In the genomic region with DNA sequence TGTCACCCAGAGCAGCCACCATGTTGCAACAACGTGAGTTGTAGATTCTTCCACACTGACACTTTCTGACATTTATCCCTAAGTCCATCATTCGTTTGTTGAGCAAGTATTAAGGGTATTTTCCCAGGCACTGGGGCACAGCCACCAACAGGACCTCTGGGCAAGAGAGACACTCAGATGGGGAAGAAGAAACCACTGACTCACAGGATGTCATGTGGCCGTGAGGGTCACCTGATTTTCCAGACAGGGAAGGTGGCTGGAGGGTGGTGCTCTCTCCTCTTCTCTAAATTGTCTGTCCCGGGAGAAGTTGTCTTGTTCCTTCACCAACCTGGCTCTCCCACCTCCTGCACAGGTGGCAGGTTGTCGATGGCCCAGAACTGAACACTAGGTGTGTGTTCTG, we compare ENCODE assay signal across 11 cellular contexts. TPM values are rescaled to one million over a fixed set of nuclear protein-coding genes. Genes with fewer than 3 reads are reported as not detected.
DNase-seq lines count a peak whose midpoint lies in the region; ATAC-seq and TF ChIP-seq lines count a peak whose summit lies in the region.
"Had no signal": no experiment of that assay in that cellular context is flagged by ENCODE, and none has a peak within 500 bp of the region (broad histone marks: within the 10 kb centered on the region; RNA-seq: fewer than 3 reads in every experiment).

No MANE protein-coding gene starts in this region.

- H3K4me3 ChIP-seq in colonic mucosa (no peak overlapping the region), coronary artery (no peak overlapping the region), SJCRH30 (no peak overlapping the region)
- H3K4me3 ChIP-seq in CD8-positive, alpha-beta T cell (ENCODE audit: low read depth, low read length): no peak overlapping the region

- H3K4me1 ChIP-seq in colonic mucosa: peaks cover 11% of the 10 kb centered on the region
- H3K4me1 ChIP-seq in CD8-positive, alpha-beta T cell (ENCODE audit: insufficient read depth, low read length): no peaks in the 10 kb centered on the region
- peaks cover 3% of the 10 kb centered on the region for H3K4me1 ChIP-seq in SJCRH30

- no peaks in the 10 kb centered on the region for H3K27me3 Mint-ChIP-seq in activated CD4-positive, alpha-beta T cell treated with anti-CD3 and anti-CD28 coated beads for 36 hours
- H3K27me3 Mint-ChIP-seq in CD8-positive, alpha-beta T cell (ENCODE audit: low read depth): no peaks in the 10 kb centered on the region

- H3K27ac Mint-ChIP-seq in activated CD4-positive, alpha-beta T cell treated with anti-CD3 and anti-CD28 coated beads for 36 hours: peak overlapping the region; percentile 47
- H3K27ac Mint-ChIP-seq in CD8-positive, alpha-beta T cell: no peak overlapping the region

- H3K9me3 ChIP-seq in colonic mucosa: no peaks in the 10 kb centered on the region
- no peaks in the 10 kb centered on the region for H3K9me3 ChIP-seq in CD8-positive, alpha-beta T cell (ENCODE audit: low read length)
- no peaks in the 10 kb centered on the region for H3K9me3 ChIP-seq in SJCRH30 (replicated peaks)

- no peak for ATAC-seq in activated CD4-positive, alpha-beta T cell treated with anti-CD3 and anti-CD28 coated beads for 36 hours
- no peak for ATAC-seq in CD8-positive, alpha-beta T cell

- TF ChIP-seq CTCF in colonic mucosa (IDR thresholded peaks at IDR 0.05) (no peak), coronary artery (IDR thresholded peaks at IDR 0.05) (no peak)
- no peak for TF ChIP-seq CTCF in CD8-positive, alpha-beta T cell (IDR thresholded peaks at IDR 0.05)

- peaks cover 43% of the 10 kb centered on the region for H3K36me3 Mint-ChIP-seq in activated CD4-positive, alpha-beta T cell treated with anti-CD3 and anti-CD28 coated beads for 36 hours (ENCODE audit: low read depth)
- peaks cover 60% of the 10 kb centered on the region for H3K36me3 Mint-ChIP-seq in CD8-positive, alpha-beta T cell

- CTCF ChIA-PET in activated CD4-positive, alpha-beta T cell treated with anti-CD3 and anti-CD28 coated beads for 36 hours (lab: Charles Lee): no interaction called here
- CTCF ChIA-PET in CD8-positive, alpha-beta T cell (lab: Charles Lee): interaction anchor here (1.5 kb wide), 1 partner anchor 11 kb away, joined by 5 read pairs; no protein-coding TSS in a partner anchor

- H3K4me1 Mint-ChIP-seq in activated CD4-positive, alpha-beta T cell treated with anti-CD3 and anti-CD28 coated beads for 36 hours: peaks cover 20% of the 10 kb centered on the region
- H3K4me1 Mint-ChIP-seq in CD8-positive, alpha-beta T cell (ENCODE audit: low read depth): no peaks in the 10 kb centered on the region

- H3K9me3 Mint-ChIP-seq in activated CD4-positive, alpha-beta T cell treated with anti-CD3 and anti-CD28 coated beads for 36 hours (ENCODE audit: low read depth): no peaks in the 10 kb centered on the region
- no peaks in the 10 kb centered on the region for H3K9me3 Mint-ChIP-seq in CD8-positive, alpha-beta T cell

- H3K4me3 Mint-ChIP-seq in activated CD4-positive, alpha-beta T cell treated with anti-CD3 and anti-CD28 coated beads for 36 hours: no peak overlapping the region
- no peak overlapping the region for H3K4me3 Mint-ChIP-seq in CD8-positive, alpha-beta T cell

- H3K27ac ChIP-seq in colonic mucosa (peak overlapping the region; percentile 8), coronary artery (no peak overlapping the region), SJCRH30 (no peak overlapping the region)
- no peak overlapping the region for H3K27ac ChIP-seq in CD8-positive, alpha-beta T cell (ENCODE audit: low read depth, low read length)

- peak; percentile 48 for DNase-seq in activated CD4-positive, alpha-beta T cell treated with anti-CD3 and anti-CD28 coated beads for 36 hours
- DNase-seq in activated CD4-positive, alpha-beta T cell treated with anti-CD3 and anti-CD28 coated beads, Interleukin-2, amount 50 U/mL, for 48 hours: no peak
- DNase-seq in NOMO-1 treated with dmso at 0.1 percent for 144 hours (lab: John Stamatoyannopoulos, UW; ENCODE audit: unreplicated experiment) (peak; percentile 51), colonic mucosa (no peak), pons (ENCODE audit: low spot score) (peak; percentile 69), coronary artery (ENCODE audit: low spot score) (no peak), SJCRH30 (no peak)
- DNase-seq in CD8-positive, alpha-beta T cell: no peak
- DNase-seq: activated gamma-delta T cell treated with Interleukin-2 at 50 U/mL for 16 hours, NCI-H1092, NCI-H69 had no signal

- POLR2A ChIA-PET in activated CD4-positive, alpha-beta T cell treated with anti-CD3 and anti-CD28 coated beads for 36 hours (lab: Charles Lee): no interaction called here
- POLR2A ChIA-PET in CD8-positive, alpha-beta T cell (lab: Charles Lee): no interaction called here

- intact Hi-C loops in activated CD4-positive, alpha-beta T cell treated with anti-CD3 and anti-CD28 coated beads for 36 hours (cut with DNase I, micrococcal nuclease): no loop called here
- intact Hi-C loops in colonic mucosa (cut with DNase I): no loop called here
- intact Hi-C loops in CD8-positive, alpha-beta T cell (cut with DNase I, micrococcal nuclease): no loop called here

- H3K27me3 ChIP-seq in colonic mucosa (no peaks in the 10 kb centered on the region), SJCRH30 (no peaks in the 10 kb centered on the region)
- no peaks in the 10 kb centered on the region for H3K27me3 ChIP-seq in CD8-positive, alpha-beta T cell (ENCODE audit: insufficient read depth, low read length)

- no peak overlapping the region for H3K9ac ChIP-seq in colonic mucosa (ENCODE audit: low read depth in 2 of 2, low read length in 2 of 2)

- H3K36me3 ChIP-seq in colonic mucosa: peaks cover 12% of the 10 kb centered on the region
- no peaks in the 10 kb centered on the region for H3K36me3 ChIP-seq in CD8-positive, alpha-beta T cell (ENCODE audit: insufficient read depth, low read length)
- H3K36me3 ChIP-seq in SJCRH30: peaks cover 19% of the 10 kb centered on the region; the same call in 1 of the 2 replicates

RNA-seq across cellular contexts. Expression of gene PPIF, which starts 51.7 kb away (rescaled TPM):
- 10 to 100 TPM; 92.3 to 96.1 TPM for total RNA-seq in activated CD4-positive, alpha-beta T cell treated with anti-CD3 and anti-CD28 coated beads for 36 hours
- 100 to 1,000 TPM in 1 of 2 donors, 10 to 100 TPM in 1; 99.3 to 154 TPM for total RNA-seq in colonic mucosa
- total RNA-seq in CD8-positive, alpha-beta T cell: 10 to 100 TPM; 33.7 to 36.4 TPM
- total RNA-seq in SJCRH30 (2014; rRNA removed; shearing (Covaris generic)): 98.8 and 103 TPM in 2 replicates

Comparison
In these comparisons a context has a peak if more than half of its experiments do, and no peak if none do; other contexts are left out.
1. DNase-seq: peak in activated CD4-positive, alpha-beta T cell treated with anti-CD3 and anti-CD28 coated beads for 36 hours (single experiment), NOMO-1 treated with dmso at 0.1 percent for 144 hours (single experiment) and pons (single experiment); none in activated CD4-positive, alpha-beta T cell treated with anti-CD3 and anti-CD28 coated beads, Interleukin-2, amount 50 U/mL, for 48 hours (0 of 2), colonic mucosa (single experiment), CD8-positive, alpha-beta T cell (0 of 7), coronary artery (single experiment) and SJCRH30 (0 of 2).